32 cellular contexts compared by ENCODE assay signal in genomic region chr3:188533172-188533571, GRCh38.
"Had no signal": no experiment of that assay in that cellular context is flagged by ENCODE, and none has a peak within 500 bp of the region (broad histone marks: within the 10 kb centered on the region; RNA-seq: fewer than 3 reads in every experiment).

No MANE protein-coding gene starts in this region.

- ATAC-seq: activated CD8-positive, alpha-beta memory T cell treated with anti-CD3 and anti-CD28 coated beads, Interleukin-2, amount 10 ng/mL, durations not matched to agents 7 days and 5 days; activated CD8-positive, alpha-beta T cell treated with anti-CD3 and anti-CD28 coated beads for 36 hours; body of pancreas; heart right ventricle; left lung; lower lobe of right lung; stimulated activated naive B cell treated with anti-CD40 and anti-IgM and Interleukin-4, amounts not matched to agents 10 μg/mL and 1 μg/mL and 100 μg/mL, for 72 hours had no signal

- H3K36me3 ChIP-seq: cardiac muscle cell, heart right ventricle, left lung, lower lobe of right lung, ovary, right lobe of liver, stomach, thyroid gland, upper lobe of left lung, vagina had no signal

- H3K27ac Mint-ChIP-seq: activated CD4-positive, alpha-beta T cell treated with anti-CD3 and anti-CD28 coated beads, Interleukin-2, amount 10 ng/mL, durations not matched to agents 24 days and 14 days; activated CD8-positive, alpha-beta memory T cell treated with anti-CD3 and anti-CD28 coated beads, Interleukin-2, amount 10 ng/mL, durations not matched to agents 7 days and 5 days; activated CD8-positive, alpha-beta T cell treated with anti-CD3 and anti-CD28 coated beads for 36 hours; activated naive CD4-positive, alpha-beta T cell treated with anti-CD3 and anti-CD28 coated beads, Interleukin-2, amount 50 U/mL, for 24 hours; activated T-helper 2 cell treated with anti-CD3 and anti-CD28 coated beads, Interferon-gamma antibody, Interleukin-2, Interleukin-4, amounts not matched to agents 10 μg/mL and 5 μg/mL and 100 μg/mL, durations not matched to agents 14 hours and 24 hours and 36 hours; nephron; progenitor cell of endocrine pancreas; stimulated activated naive B cell treated with anti-CD40 and anti-IgM and Interleukin-4, amounts not matched to agents 10 μg/mL and 1 μg/mL and 100 μg/mL, for 72 hours had no signal

- H3K4me1 ChIP-seq: body of pancreas, left lung, lower lobe of right lung, right lobe of liver, thyroid gland, upper lobe of left lung had no signal

- DNase-seq: activated CD4-positive, alpha-beta T cell treated with anti-CD3 and anti-CD28 coated beads, Interleukin-2, amount 10 ng/mL, durations not matched to agents 24 days and 14 days; activated CD4-positive, CD25-positive, alpha-beta regulatory T cell treated with anti-CD3 and anti-CD28 coated beads, Interleukin-2, amount 50 U/mL, for 72 hours; activated CD8-positive, alpha-beta memory T cell treated with anti-CD3 and anti-CD28 coated beads, Interleukin-2, amount 10 ng/mL, durations not matched to agents 7 days and 5 days; activated CD8-positive, alpha-beta T cell treated with anti-CD3 and anti-CD28 coated beads for 36 hours; activated T-cell treated with anti-CD3 and anti-CD28 coated beads, Interleukin-2, amount 50 U/mL, for 48 hours; anterior cingulate cortex; body of pancreas; cerebellar nuclear complex; dorsolateral prefrontal cortex; effector memory CD4-positive, alpha-beta T cell; heart right ventricle; left lung; lower lobe of right lung; mesendoderm; ovary; right lobe of liver; small intestine; stimulated activated CD4-positive, alpha-beta T cell treated with anti-CD3 and anti-CD28 coated beads, Interleukin-1b, Interleukin-23, amount 100 ng/mL, for 48 hours; stimulated activated CD4-positive, alpha-beta T cell treated with anti-CD3 and anti-CD28 coated beads, Interleukin-4, amount 100 ng/mL, for 4 hours; stimulated activated CD8-positive, alpha-beta memory T cell treated with anti-CD3 and anti-CD28 coated beads, Interleukin-4, amount 100 ng/mL, for 48 hours; stimulated activated naive B cell treated with anti-CD40 and anti-IgM and Interleukin-4, amounts not matched to agents 10 μg/mL and 1 μg/mL and 100 μg/mL, for 72 hours; stomach; T-helper 2 cell; thyroid gland; upper lobe of left lung had no signal

- H3K9me3 Mint-ChIP-seq: activated CD8-positive, alpha-beta T cell treated with anti-CD3 and anti-CD28 coated beads for 36 hours; activated naive CD4-positive, alpha-beta T cell treated with anti-CD3 and anti-CD28 coated beads, Interleukin-2, amount 50 U/mL, for 24 hours; activated T-helper 2 cell treated with anti-CD3 and anti-CD28 coated beads, Interferon-gamma antibody, Interleukin-2, Interleukin-4, amounts not matched to agents 10 μg/mL and 5 μg/mL and 100 μg/mL, durations not matched to agents 14 hours and 24 hours and 36 hours; nephron had no signal

- H3K9me3 ChIP-seq: body of pancreas, heart right ventricle, left lung, lower lobe of right lung, ovary, right lobe of liver, stomach, thyroid gland, upper lobe of left lung, vagina had no signal

- H3K4me3 ChIP-seq: body of pancreas, cardiac muscle cell, coronary artery, heart right ventricle, left lung, lower lobe of right lung, ovary, right lobe of liver, stomach, thyroid gland, upper lobe of left lung, vagina had no signal

- H3K27me3 Mint-ChIP-seq: activated CD4-positive, alpha-beta T cell treated with anti-CD3 and anti-CD28 coated beads, Interleukin-2, amount 10 ng/mL, durations not matched to agents 24 days and 14 days; activated CD8-positive, alpha-beta memory T cell treated with anti-CD3 and anti-CD28 coated beads, Interleukin-2, amount 10 ng/mL, durations not matched to agents 7 days and 5 days; activated CD8-positive, alpha-beta T cell treated with anti-CD3 and anti-CD28 coated beads for 36 hours; activated naive CD4-positive, alpha-beta T cell treated with anti-CD3 and anti-CD28 coated beads, Interleukin-2, amount 50 U/mL, for 24 hours; progenitor cell of endocrine pancreas; stimulated activated naive B cell treated with anti-CD40 and anti-IgM and Interleukin-4, amounts not matched to agents 10 μg/mL and 1 μg/mL and 100 μg/mL, for 72 hours had no signal

- H3K27me3 ChIP-seq: body of pancreas, cardiac muscle cell, dorsolateral prefrontal cortex, heart right ventricle, left lung, ovary, right lobe of liver, stomach, thyroid gland, upper lobe of left lung, vagina had no signal

- H3K4me1 Mint-ChIP-seq: activated CD8-positive, alpha-beta memory T cell treated with anti-CD3 and anti-CD28 coated beads, Interleukin-2, amount 10 ng/mL, durations not matched to agents 7 days and 5 days; nephron had no signal

- H3K4me3 Mint-ChIP-seq: activated CD4-positive, alpha-beta T cell treated with anti-CD3 and anti-CD28 coated beads, Interleukin-2, amount 10 ng/mL, durations not matched to agents 24 days and 14 days; activated CD8-positive, alpha-beta memory T cell treated with anti-CD3 and anti-CD28 coated beads, Interleukin-2, amount 10 ng/mL, durations not matched to agents 7 days and 5 days; activated CD8-positive, alpha-beta T cell treated with anti-CD3 and anti-CD28 coated beads for 36 hours; activated naive CD4-positive, alpha-beta T cell treated with anti-CD3 and anti-CD28 coated beads, Interleukin-2, amount 50 U/mL, for 24 hours; nephron; stimulated activated naive B cell treated with anti-CD40 and anti-IgM and Interleukin-4, amounts not matched to agents 10 μg/mL and 1 μg/mL and 100 μg/mL, for 72 hours had no signal

- H3K27ac ChIP-seq: body of pancreas, cardiac muscle cell, coronary artery, heart right ventricle, left lung, lower lobe of right lung, ovary, right lobe of liver, stomach, thyroid gland, upper lobe of left lung, vagina had no signal

- FAIRE-seq: small intestine had no signal
